ENCODE assay signal across 1 cellular context in the genomic region with DNA sequence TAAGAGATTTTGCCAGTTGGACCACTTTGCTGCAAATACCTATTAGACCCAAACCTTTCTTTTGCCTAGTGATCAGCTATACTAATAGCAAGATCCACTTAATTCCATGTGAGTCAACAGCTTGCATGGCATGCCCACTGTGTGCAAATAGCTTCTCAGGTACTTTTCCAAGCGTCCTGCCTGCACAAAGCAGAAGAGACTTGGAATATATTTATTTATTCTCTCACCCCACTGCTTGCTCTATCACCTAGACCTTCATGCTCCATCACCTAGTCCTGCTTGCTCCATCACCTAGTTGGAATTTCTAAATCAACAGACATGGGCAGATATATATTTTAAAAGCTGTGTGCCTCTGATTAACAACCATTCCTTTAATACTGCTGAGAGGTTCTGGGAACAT.
TF ChIP-seq lines count a peak whose summit lies in the region.

No MANE protein-coding gene starts in this region.

TF ChIP-seq in IMR-90, 13 proteins besides CTCF, POLR2A, EP300 and RAD21:
- TF ChIP-seq RFX5 (IDR thresholded peaks at IDR 0.05; ENCODE audit: low read depth, low read length): no peak
- no peak for TF ChIP-seq CHD1 (IDR thresholded peaks at IDR 0.05; ENCODE audit: low read depth, low read length)
- no peak for TF ChIP-seq NFE2L2 (IDR thresholded peaks at IDR 0.05; ENCODE audit: low read depth, low read length)
